Comparison of ENCODE assay signal across 1 cellular context in the genomic region with DNA sequence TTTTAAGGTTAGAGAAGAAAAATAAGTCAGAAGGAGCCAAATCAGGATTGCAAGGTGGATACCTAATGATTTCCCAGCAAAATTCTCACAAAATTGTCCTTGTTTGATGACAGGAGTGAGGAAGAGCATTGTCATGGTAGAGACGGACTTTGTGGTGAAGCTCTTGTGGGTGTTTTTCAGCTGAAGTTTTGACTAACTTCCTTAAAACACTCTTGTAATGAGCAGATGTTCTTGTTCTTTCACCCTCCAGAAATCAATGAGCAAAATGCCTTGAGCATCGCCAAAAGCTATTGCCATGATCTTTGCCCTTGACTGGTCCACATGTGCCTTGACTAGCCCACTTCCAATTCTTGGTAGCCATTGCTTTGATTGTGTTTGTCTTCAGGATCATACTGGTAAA.
TF ChIP-seq lines count a peak whose summit lies in the region.

No MANE protein-coding gene starts in this region.

TF ChIP-seq in SK-N-SH treated with all-trans-retinoic acid at 6 μM for 48 hours, 23 proteins besides CTCF, POLR2A, EP300 and RAD21 (continued from another document):
- TF ChIP-seq ZNF70 (CRISPR knock-in tag; IDR thresholded peaks at IDR 0.05) (no peak), ZNF8 (CRISPR knock-in tag; IDR thresholded peaks at IDR 0.05) (no peak), ZFP3 (CRISPR knock-in tag; IDR thresholded peaks at IDR 0.05) (no peak)
TF ChIP-seq in SK-N-SH treated with all-trans-retinoic acid at 6 μM for 48 hours: peak in this region for 0.
